Comparison of ENCODE assay signal across 8 cellular contexts in genomic region chr11:36702330-36703054, GRCh38.
DNase-seq lines count a peak whose midpoint lies in the region; ATAC-seq and TF ChIP-seq lines count a peak whose summit lies in the region.

No MANE protein-coding gene starts in this region.

- DNase-seq in GF-D8 (lab: John Stamatoyannopoulos, UW) (peak; percentile 5), HPDE6-E6E7 (ENCODE audit: extremely low spot score) (peak; percentile 79), NCI-H82 (lab: John Stamatoyannopoulos, UW) (peak; percentile 81), breast epithelium (ENCODE audit: low spot score in 2 of 2) (no peak), islet precursor cell (peak; percentile 74), tibial artery (no peak), activated gamma-delta T cell (lab: John Stamatoyannopoulos, UW) (no peak)

- H3K9me3 ChIP-seq in breast epithelium (no peaks in the 10 kb centered on the region), tibial artery (no peaks in the 10 kb centered on the region)

- TF ChIP-seq CTCF in breast epithelium (IDR thresholded peaks at IDR 0.05) = peak in 2 of 3 donors; percentile 69 to 71
- TF ChIP-seq CTCF in tibial artery (IDR thresholded peaks at IDR 0.05) = peak; percentile 67 to 77

- no peaks in the 10 kb centered on the region for H3K4me1 ChIP-seq in breast epithelium
- H3K4me1 ChIP-seq in tibial artery = no peaks in the 10 kb centered on the region

- intact Hi-C loops in breast epithelium (cut with DNase I; ENCODE audit: low total_unique reads) (no loop called here), tibial artery (cut with DNase I; ENCODE audit: low total_unique reads) (loop anchor here (1.0 kb wide), 1 partner anchor 45 kb away; no protein-coding TSS in a partner anchor)

- H3K27me3 ChIP-seq in breast epithelium (no peaks in the 10 kb centered on the region), tibial artery (no peaks in the 10 kb centered on the region)

- no peaks in the 10 kb centered on the region for H3K36me3 ChIP-seq in breast epithelium
- no peaks in the 10 kb centered on the region for H3K36me3 ChIP-seq in tibial artery

- ATAC-seq in GM21526 (IDR thresholded peaks at IDR 0.05; ENCODE audit: low FRiP score, unreplicated experiment) = peak; percentile 82

- H3K27ac ChIP-seq in breast epithelium (no peak overlapping the region), tibial artery (no peak overlapping the region)

- H3K4me3 ChIP-seq in breast epithelium (no peak overlapping the region), tibial artery (no peak overlapping the region)

- no peak for TF ChIP-seq POLR2A in breast epithelium (IDR thresholded peaks at IDR 0.05)

Comparison
In these comparisons a context has a peak if more than half of its experiments do, and no peak if none do; other contexts are left out.
1. DNase-seq: peak in GF-D8 (single experiment), HPDE6-E6E7 (single experiment), NCI-H82 (single experiment) and islet precursor cell (single experiment); none in breast epithelium (0 of 2), tibial artery (0 of 2) and activated gamma-delta T cell (single experiment).